ENCODE assay signal across 8 cellular contexts in genomic region chr4:186726440-186727148, GRCh38. TPM values are rescaled to one million over a fixed set of nuclear protein-coding genes. Genes with fewer than 3 reads are reported as not detected.
DNase-seq lines count a peak whose midpoint lies in the region; ATAC-seq and TF ChIP-seq lines count a peak whose summit lies in the region.

No MANE protein-coding gene starts in this region.

- peak; percentile 36 to 63 for TF ChIP-seq POLR2A in uterus (IDR thresholded peaks at IDR 0.05)

- H3K4me3 Mint-ChIP-seq in CD4-positive, alpha-beta T cell = no peak overlapping the region

- intact Hi-C loops in A673 (cut with micrococcal nuclease; ENCODE audit: unreplicated experiment) = loop anchor here (1.0 to 10.0 kb wide), 7 partner anchors 96 to 876 kb away; no protein-coding TSS in a partner anchor
- intact Hi-C loops in uterus (cut with DNase I; ENCODE audit: low total_unique reads) = no loop called here
- intact Hi-C loops in CD4-positive, alpha-beta T cell (cut with DNase I, micrococcal nuclease) = no loop called here

- no peaks in the 10 kb centered on the region for H3K9me3 Mint-ChIP-seq in CD4-positive, alpha-beta T cell

- H3K36me3 Mint-ChIP-seq in CD4-positive, alpha-beta T cell (ENCODE audit: low read depth) = no peaks in the 10 kb centered on the region

- H3K9me3 ChIP-seq in A673 (ENCODE audit: low read depth, low read length, poor library complexity, severe bottlenecking) (no peaks in the 10 kb centered on the region), SJSA1 (replicated peaks) (no peaks in the 10 kb centered on the region), uterus (no peaks in the 10 kb centered on the region)
- H3K9me3 ChIP-seq in CD4-positive, alpha-beta T cell (ENCODE audit: control insufficient read depth, low read length) = no peaks in the 10 kb centered on the region

- ATAC-seq in HG03565 (IDR thresholded peaks at IDR 0.05; ENCODE audit: unreplicated experiment) = no peak
- no peak for ATAC-seq in CD4-positive, alpha-beta T cell (ENCODE audit: poor library complexity)

- CTCF ChIA-PET in A673 (lab: Charles Lee) = no interaction called here
- CTCF ChIA-PET in CD4-positive, alpha-beta T cell (lab: Charles Lee) = no interaction called here

- no TSS peak for BruUV-seq in A673 (replicated peaks; lab: Mats Ljungman, UMichigan)

- H3K4me1 Mint-ChIP-seq in CD4-positive, alpha-beta T cell (ENCODE audit: low read depth) = peaks cover 28% of the 10 kb centered on the region

- H3K27ac ChIP-seq in A673 (ENCODE audit: low read depth, low read length, poor library complexity, severe bottlenecking) = peak overlapping the region; percentile 51
- peak overlapping the region; percentile 95 for H3K27ac ChIP-seq in SJSA1
- peak overlapping the region; percentile 97 for H3K27ac ChIP-seq in epithelial cell of prostate
- peak overlapping the region; percentile 91 to 93 for H3K27ac ChIP-seq in uterus
- H3K27ac ChIP-seq in CD4-positive, alpha-beta T cell (ENCODE audit: low read depth, low read length) = no peak overlapping the region

- TF ChIP-seq CTCF in A673 (conservative IDR thresholded peaks at IDR 0.05; ENCODE audit: low read depth, low read length) (peak; percentile 36; the same call in 1 of the 2 replicates), uterus (IDR thresholded peaks at IDR 0.05) (no peak)
- TF ChIP-seq CTCF in CD4-positive, alpha-beta T cell (IDR thresholded peaks at IDR 0.05) = no peak

- H3K27ac Mint-ChIP-seq in CD4-positive, alpha-beta T cell = no peak overlapping the region

- H3K27me3 ChIP-seq in A673 (replicated peaks; ENCODE audit: insufficient read depth, low read depth, low read length, poor library complexity) (no peaks in the 10 kb centered on the region), H7 (ENCODE audit: control insufficient read depth, insufficient read depth, low read length) (peaks cover 3% of the 10 kb centered on the region; the same call in 1 of the 2 replicates), SJSA1 (replicated peaks) (no peaks in the 10 kb centered on the region), uterus (no peaks in the 10 kb centered on the region)
- H3K27me3 ChIP-seq in CD4-positive, alpha-beta T cell (ENCODE audit: control insufficient read depth, insufficient read depth, low read length) = peaks cover 59% of the 10 kb centered on the region

- H3K27me3 Mint-ChIP-seq in CD4-positive, alpha-beta T cell = peaks cover 47% of the 10 kb centered on the region

- DNase-seq in A673 (ENCODE audit: low spot score) (peak; percentile 80), H7 (peak; percentile 96), SJSA1 (ENCODE audit: low read depth in 1 of 2, low spot score in 2 of 2) (peak; percentile 87 to 99), epithelial cell of prostate (ENCODE audit: low read depth, low spot score) (peak; percentile 60), midbrain (lab: John Stamatoyannopoulos, UW) (peak; percentile 70), uterus (peak; percentile 45 to 70)
- no peak for DNase-seq in CD4-positive, alpha-beta T cell

- H3K4me1 ChIP-seq in A673 (ENCODE audit: insufficient read depth, low read length, poor library complexity, severe bottlenecking) (peaks cover 13% of the 10 kb centered on the region), SJSA1 (replicated peaks) (peaks cover 26% of the 10 kb centered on the region), uterus (no peaks in the 10 kb centered on the region)

- H3K36me3 ChIP-seq in A673 (ENCODE audit: insufficient read depth, low read length, poor library complexity, severe bottlenecking) = no peaks in the 10 kb centered on the region
- no peaks in the 10 kb centered on the region for H3K36me3 ChIP-seq in H7 (replicated peaks; ENCODE audit: control insufficient read depth, insufficient read depth, low read length)
- peaks cover 48% of the 10 kb centered on the region for H3K36me3 ChIP-seq in SJSA1
- no peaks in the 10 kb centered on the region for H3K36me3 ChIP-seq in uterus

- POLR2A ChIA-PET in A673 (lab: Charles Lee; ENCODE audit: low non-redundant PET) = no interaction called here
- POLR2A ChIA-PET in CD4-positive, alpha-beta T cell (lab: Charles Lee) = no interaction called here

- H3K4me3 ChIP-seq in A673 (ENCODE audit: low read depth, low read length, poor library complexity, severe bottlenecking) (peak overlapping the region; percentile 81), H7 (ENCODE audit: insufficient read depth, low read depth, low read length) (peak overlapping the region; percentile 83), SJSA1 (peak overlapping the region; percentile 74), uterus (peak overlapping the region; percentile 45 to 81)

RNA-seq across cellular contexts. Expression of gene FAT1, which starts 2.9 kb away (rescaled TPM):
- 99.3 and 107 TPM in 2 replicates for total RNA-seq in A673 (2021)
- 83.9 and 108 TPM in 2 replicates for total RNA-seq in H7 (2014; rRNA removed; shearing (Covaris generic))
- total RNA-seq in SJSA1 (2014; rRNA removed; shearing (Covaris generic)) = 338 and 483 TPM in 2 replicates
- total RNA-seq in uterus = 100 to 1,000 TPM in 1 of 4 donors, 10 to 100 TPM in 3; 11.5 to 245 (median 52.5) TPM
- under 1 TPM in 1 of 2 experiments, not detected in 1; 0.03 TPM for total RNA-seq in CD4-positive, alpha-beta T cell

Comparison
In these comparisons a context has a peak if more than half of its experiments do, and no peak if none do; other contexts are left out.
1. DNase-seq: peak in A673 (single experiment), H7 (single experiment), SJSA1 (2 of 2), epithelial cell of prostate (single experiment), midbrain (single experiment) and uterus (2 of 2); none in CD4-positive, alpha-beta T cell (0 of 10).
2. RNA of gene FAT1, which starts 2.9 kb away (total RNA-seq): 338 to 483 TPM in SJSA1, 99.3 to 107 TPM in A673, 83.9 to 108 TPM in H7 and 11.5 to 245 TPM in uterus; 0.03 TPM in CD4-positive, alpha-beta T cell; every median in the first group is over 10 times any median in the second.
3. Peak in every context shown above with its lines, with median percentiles within 50 percentile points of each other: H3K4me3 ChIP-seq.